Comparison of ENCODE assay signal across 37 cellular contexts in genomic region chr5:112086740-112087139, GRCh38.
"Had no signal": no experiment of that assay in that cellular context is flagged by ENCODE, and none has a peak within 500 bp of the region (broad histone marks: within the 10 kb centered on the region; RNA-seq: fewer than 3 reads in every experiment).

No MANE protein-coding gene starts in this region.

- H3K4me3 ChIP-seq: adrenal gland, ascending aorta, breast epithelium, cardiac muscle cell had no signal

- H3K27ac Mint-ChIP-seq: activated naive CD4-positive, alpha-beta T cell treated with anti-CD3 and anti-CD28 coated beads for 36 hours; activated naive CD4-positive, alpha-beta T cell treated with anti-CD3 and anti-CD28 coated beads, Interleukin-2, amount 10 ng/mL, durations not matched to agents 7 days and 5 days; activated naive CD4-positive, alpha-beta T cell treated with anti-CD3 and anti-CD28 coated beads, Interleukin-2, amount 50 U/mL, for 24 hours; activated naive CD4-positive, alpha-beta T cell treated with anti-CD3 and anti-CD28 coated beads, Interleukin-2, amount 50 U/mL, for 72 hours; activated naive CD8-positive, alpha-beta T cell; activated naive CD8-positive, alpha-beta T cell treated with anti-CD3 and anti-CD28 coated beads for 36 hours; activated naive CD8-positive, alpha-beta T cell treated with anti-CD3 and anti-CD28 coated beads, Interleukin-2, amount 10 ng/mL, durations not matched to agents 7 days and 5 days; activated naive CD8-positive, alpha-beta T cell treated with anti-CD3 and anti-CD28 coated beads, Interleukin-2, amount 50 U/mL, for 24 hours; activated T-cell treated with anti-CD3 and anti-CD28 coated beads, Interleukin-2, amount 50 U/mL, for 24 hours; activated T-cell treated with anti-CD3 and anti-CD28 coated beads, Interleukin-2, amount 50 U/mL, for 72 hours; activated T-helper 1 cell treated with anti-CD3 and anti-CD28 coated beads, Interleukin-12 subunit alpha, Interleukin-12 subunit beta, Interleukin-2, Interleukin-4 antibody, amounts not matched to agents 30 ng/mL and 10 ng/mL and 1 ng/mL, durations not matched to agents 14 hours and 24 hours and 36 hours; activated T-helper 17 cell treated with anti-CD3 and anti-CD28 coated beads, Interleukin-2, amount 50 U/mL, for 72 hours; activated T-helper 2 cell treated with anti-CD3 and anti-CD28 coated beads, Interferon-gamma antibody, Interleukin-2, Interleukin-4, amounts not matched to agents 10 μg/mL and 5 μg/mL and 100 μg/mL, durations not matched to agents 14 hours and 24 hours and 36 hours; brain had no signal

- H3K4me1 Mint-ChIP-seq: activated naive CD4-positive, alpha-beta T cell treated with anti-CD3 and anti-CD28 coated beads, Interleukin-2, amount 10 ng/mL, durations not matched to agents 7 days and 5 days; activated naive CD4-positive, alpha-beta T cell treated with anti-CD3 and anti-CD28 coated beads, Interleukin-2, amount 50 U/mL, for 24 hours; activated naive CD8-positive, alpha-beta T cell treated with anti-CD3 and anti-CD28 coated beads for 36 hours; activated naive CD8-positive, alpha-beta T cell treated with anti-CD3 and anti-CD28 coated beads, Interleukin-2, amount 10 ng/mL, durations not matched to agents 7 days and 5 days; activated naive CD8-positive, alpha-beta T cell treated with anti-CD3 and anti-CD28 coated beads, Interleukin-2, amount 50 U/mL, for 24 hours; activated T-helper 17 cell treated with anti-CD3 and anti-CD28 coated beads, Interleukin-2, amount 50 U/mL, for 72 hours; brain; central memory CD8-positive, alpha-beta T cell had no signal

- DNase-seq: activated effector memory CD4-positive, alpha-beta T cell treated with anti-CD3 and anti-CD28 coated beads, Interleukin-2, amount 50 U/mL, for 16 hours; activated effector memory CD4-positive, alpha-beta T cell treated with Interleukin-2 at 50 U/mL for 16 hours; activated gamma-delta T cell; activated gamma-delta T cell treated with Interleukin-2 at 50 U/mL for 16 hours; activated naive CD4-positive, alpha-beta T cell; activated naive CD4-positive, alpha-beta T cell treated with anti-CD3 and anti-CD28 coated beads for 36 hours; activated naive CD4-positive, alpha-beta T cell treated with anti-CD3 and anti-CD28 coated beads, Interleukin-2, amount 10 ng/mL, durations not matched to agents 7 days and 5 days; activated naive CD4-positive, alpha-beta T cell treated with anti-CD3 and anti-CD28 coated beads, Interleukin-2, amount 50 U/mL, for 16 hours; activated naive CD4-positive, alpha-beta T cell treated with Interleukin-2 at 50 U/mL for 16 hours; activated naive CD8-positive, alpha-beta T cell treated with anti-CD3 and anti-CD28 coated beads for 36 hours; activated naive CD8-positive, alpha-beta T cell treated with anti-CD3 and anti-CD28 coated beads, Interleukin-2, amount 10 ng/mL, durations not matched to agents 7 days and 5 days; activated naive CD8-positive, alpha-beta T cell treated with anti-CD3 and anti-CD28 coated beads, Interleukin-2, amount 50 U/mL, for 24 hours; activated T-cell treated with anti-CD3 and anti-CD28 coated beads, Interleukin-2, amount 50 U/mL, for 1 hour; activated T-cell treated with anti-CD3 and anti-CD28 coated beads, Interleukin-2, amount 50 U/mL, for 24 hours; activated T-cell treated with anti-CD3 and anti-CD28 coated beads, Interleukin-2, amount 50 U/mL, for 4 hours; activated T-cell treated with anti-CD3 and anti-CD28 coated beads, Interleukin-2, amount 50 U/mL, for 48 hours; activated T-cell treated with anti-CD3 and anti-CD28 coated beads, Interleukin-2, amount 50 U/mL, for 72 hours; adrenal gland; amniotic stem cell; amygdala; anterior cingulate cortex; aorta; brain microvascular endothelial cell; caudate nucleus; central memory CD4-positive, alpha-beta T cell; cerebellar nuclear complex had no signal

- H3K36me3 Mint-ChIP-seq: activated naive CD4-positive, alpha-beta T cell treated with anti-CD3 and anti-CD28 coated beads, Interleukin-2, amount 10 ng/mL, durations not matched to agents 7 days and 5 days; activated naive CD4-positive, alpha-beta T cell treated with anti-CD3 and anti-CD28 coated beads, Interleukin-2, amount 50 U/mL, for 24 hours; activated naive CD4-positive, alpha-beta T cell treated with anti-CD3 and anti-CD28 coated beads, Interleukin-2, amount 50 U/mL, for 72 hours; activated naive CD8-positive, alpha-beta T cell; activated naive CD8-positive, alpha-beta T cell treated with anti-CD3 and anti-CD28 coated beads for 36 hours; activated naive CD8-positive, alpha-beta T cell treated with anti-CD3 and anti-CD28 coated beads, Interleukin-2, amount 10 ng/mL, durations not matched to agents 7 days and 5 days; brain had no signal

- H3K27me3 ChIP-seq: adrenal gland, ascending aorta, brain microvascular endothelial cell, breast epithelium, cardiac muscle cell had no signal

- ATAC-seq: activated naive CD4-positive, alpha-beta T cell treated with anti-CD3 and anti-CD28 coated beads, Interleukin-2, amount 50 U/mL, for 72 hours; activated naive CD8-positive, alpha-beta T cell treated with anti-CD3 and anti-CD28 coated beads, Interleukin-2, amount 50 U/mL, for 24 hours; activated T-cell treated with anti-CD3 and anti-CD28 coated beads, Interleukin-2, amount 50 U/mL, for 4 hours; activated T-cell treated with anti-CD3 and anti-CD28 coated beads, Interleukin-2, amount 50 U/mL, for 72 hours; activated T-helper 17 cell treated with anti-CD3 and anti-CD28 coated beads, Interleukin-2, amount 50 U/mL, for 72 hours had no signal

- H3K27ac ChIP-seq: adrenal gland, ascending aorta, brain microvascular endothelial cell, breast epithelium, cardiac muscle cell had no signal

- H3K9me3 Mint-ChIP-seq: activated naive CD4-positive, alpha-beta T cell treated with anti-CD3 and anti-CD28 coated beads for 36 hours; activated naive CD4-positive, alpha-beta T cell treated with anti-CD3 and anti-CD28 coated beads, Interleukin-2, amount 10 ng/mL, durations not matched to agents 7 days and 5 days; activated naive CD4-positive, alpha-beta T cell treated with anti-CD3 and anti-CD28 coated beads, Interleukin-2, amount 50 U/mL, for 24 hours; activated naive CD4-positive, alpha-beta T cell treated with anti-CD3 and anti-CD28 coated beads, Interleukin-2, amount 50 U/mL, for 72 hours; activated naive CD8-positive, alpha-beta T cell treated with anti-CD3 and anti-CD28 coated beads for 36 hours; activated naive CD8-positive, alpha-beta T cell treated with anti-CD3 and anti-CD28 coated beads, Interleukin-2, amount 10 ng/mL, durations not matched to agents 7 days and 5 days; activated naive CD8-positive, alpha-beta T cell treated with anti-CD3 and anti-CD28 coated beads, Interleukin-2, amount 50 U/mL, for 24 hours; activated T-cell treated with anti-CD3 and anti-CD28 coated beads, Interleukin-2, amount 50 U/mL, for 24 hours; activated T-cell treated with anti-CD3 and anti-CD28 coated beads, Interleukin-2, amount 50 U/mL, for 4 hours; activated T-helper 1 cell treated with anti-CD3 and anti-CD28 coated beads, Interleukin-12 subunit alpha, Interleukin-12 subunit beta, Interleukin-2, Interleukin-4 antibody, amounts not matched to agents 30 ng/mL and 10 ng/mL and 1 ng/mL, durations not matched to agents 14 hours and 24 hours and 36 hours; activated T-helper 17 cell treated with anti-CD3 and anti-CD28 coated beads, Interleukin-2, amount 50 U/mL, for 72 hours; activated T-helper 2 cell treated with anti-CD3 and anti-CD28 coated beads, Interferon-gamma antibody, Interleukin-2, Interleukin-4, amounts not matched to agents 10 μg/mL and 5 μg/mL and 100 μg/mL, durations not matched to agents 14 hours and 24 hours and 36 hours; central memory CD8-positive, alpha-beta T cell had no signal

- H3K36me3 ChIP-seq: adrenal gland, ascending aorta, brain microvascular endothelial cell, breast epithelium, cardiac muscle cell had no signal

- H3K9me3 ChIP-seq: adrenal gland, ascending aorta, breast epithelium had no signal

- H3K4me1 ChIP-seq: adrenal gland, ascending aorta, breast epithelium had no signal

- H3K27me3 Mint-ChIP-seq: activated naive CD4-positive, alpha-beta T cell treated with anti-CD3 and anti-CD28 coated beads, Interleukin-2, amount 10 ng/mL, durations not matched to agents 7 days and 5 days; activated naive CD4-positive, alpha-beta T cell treated with anti-CD3 and anti-CD28 coated beads, Interleukin-2, amount 50 U/mL, for 24 hours; activated naive CD8-positive, alpha-beta T cell treated with anti-CD3 and anti-CD28 coated beads, Interleukin-2, amount 50 U/mL, for 24 hours; activated T-cell treated with anti-CD3 and anti-CD28 coated beads, Interleukin-2, amount 50 U/mL, for 24 hours; activated T-helper 17 cell treated with anti-CD3 and anti-CD28 coated beads, Interleukin-2, amount 50 U/mL, for 72 hours; central memory CD8-positive, alpha-beta T cell had no signal

- H3K4me3 Mint-ChIP-seq: activated naive CD4-positive, alpha-beta T cell treated with anti-CD3 and anti-CD28 coated beads for 36 hours; activated naive CD4-positive, alpha-beta T cell treated with anti-CD3 and anti-CD28 coated beads, Interleukin-2, amount 10 ng/mL, durations not matched to agents 7 days and 5 days; activated naive CD4-positive, alpha-beta T cell treated with anti-CD3 and anti-CD28 coated beads, Interleukin-2, amount 50 U/mL, for 24 hours; activated naive CD8-positive, alpha-beta T cell; activated naive CD8-positive, alpha-beta T cell treated with anti-CD3 and anti-CD28 coated beads for 36 hours; activated naive CD8-positive, alpha-beta T cell treated with anti-CD3 and anti-CD28 coated beads, Interleukin-2, amount 10 ng/mL, durations not matched to agents 7 days and 5 days; activated naive CD8-positive, alpha-beta T cell treated with anti-CD3 and anti-CD28 coated beads, Interleukin-2, amount 50 U/mL, for 24 hours; activated T-cell treated with anti-CD3 and anti-CD28 coated beads, Interleukin-2, amount 50 U/mL, for 24 hours; activated T-cell treated with anti-CD3 and anti-CD28 coated beads, Interleukin-2, amount 50 U/mL, for 4 hours; activated T-cell treated with anti-CD3 and anti-CD28 coated beads, Interleukin-2, amount 50 U/mL, for 72 hours; activated T-helper 1 cell treated with anti-CD3 and anti-CD28 coated beads, Interleukin-12 subunit alpha, Interleukin-12 subunit beta, Interleukin-2, Interleukin-4 antibody, amounts not matched to agents 30 ng/mL and 10 ng/mL and 1 ng/mL, durations not matched to agents 14 hours and 24 hours and 36 hours; activated T-helper 17 cell treated with anti-CD3 and anti-CD28 coated beads, Interleukin-2, amount 50 U/mL, for 72 hours; brain; central memory CD8-positive, alpha-beta T cell had no signal
